ENCODE assay signal across 14 cellular contexts in genomic region chr2:177329035-177329434, GRCh38.
"Had no signal": no experiment of that assay in that cellular context is flagged by ENCODE, and none has a peak within 500 bp of the region (broad histone marks: within the 10 kb centered on the region; RNA-seq: fewer than 3 reads in every experiment).

No MANE protein-coding gene starts in this region.

- DNase-seq: activated CD4-positive, CD25-positive, alpha-beta regulatory T cell treated with anti-CD3 and anti-CD28 coated beads, Interleukin-2, amount 50 U/mL, for 72 hours; activated effector memory CD4-positive, alpha-beta T cell treated with Interleukin-2 at 50 U/mL for 16 hours; caudate nucleus; effector CD8-positive, alpha-beta T cell; heart left ventricle; left colon; naive B cell; retina; T-helper 1 cell; tibial artery had no signal

- H3K27me3 ChIP-seq: heart left ventricle, tibial artery, vagina had no signal

- H3K4me3 Mint-ChIP-seq: naive B cell had no signal

- H3K27ac ChIP-seq: coronary artery, heart left ventricle, skin epidermis, tibial artery, vagina had no signal

- H3K27me3 Mint-ChIP-seq: naive B cell had no signal

- H3K36me3 Mint-ChIP-seq: naive B cell had no signal

- H3K9me3 Mint-ChIP-seq: naive B cell had no signal

- H3K4me3 ChIP-seq: coronary artery, heart left ventricle, lung, skin epidermis, tibial artery, vagina had no signal

- H3K36me3 ChIP-seq: tibial artery, vagina had no signal

- H3K9me3 ChIP-seq: heart left ventricle, tibial artery, vagina had no signal
